9 cellular contexts compared by ENCODE assay signal in the genomic region with DNA sequence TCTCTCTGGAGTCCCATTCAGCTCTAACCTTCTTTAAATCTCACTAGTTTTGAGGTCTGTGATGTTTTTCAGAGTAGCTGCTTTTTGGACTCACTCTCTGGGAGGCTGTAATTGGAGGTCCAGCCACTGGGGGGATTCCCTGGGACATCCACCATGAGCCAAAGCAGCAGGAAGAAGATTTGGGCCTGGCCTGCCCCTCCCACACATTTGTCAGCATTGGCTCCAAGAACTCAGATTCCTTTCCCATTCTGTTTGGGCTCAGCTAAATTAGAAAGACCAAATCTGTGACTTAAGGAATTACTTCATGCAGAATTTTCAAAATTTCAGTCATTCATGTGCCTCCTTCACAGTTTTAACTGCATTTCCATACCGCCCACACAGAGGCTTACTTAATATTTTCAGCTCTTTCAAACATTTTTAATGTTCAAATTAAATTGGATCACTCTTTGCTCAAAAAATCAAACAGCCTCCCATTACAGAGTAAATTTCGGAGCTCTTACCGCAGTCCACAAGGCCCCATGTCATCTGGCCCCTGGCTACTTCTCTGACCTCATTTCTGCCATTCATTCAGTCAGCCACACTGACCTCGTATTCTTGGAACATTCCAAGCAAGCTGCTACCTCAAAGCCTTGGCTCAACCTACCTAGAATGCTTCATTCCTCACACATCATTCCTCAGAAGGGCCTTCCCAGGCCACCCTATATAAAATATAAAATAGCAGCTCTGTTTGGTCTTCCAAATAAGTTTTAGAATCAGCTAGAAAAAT. TPM values are rescaled to one million over a fixed set of nuclear protein-coding genes. Genes with fewer than 3 reads are reported as not detected.
DNase-seq lines count a peak whose midpoint lies in the region; ATAC-seq, FAIRE-seq and TF ChIP-seq lines count a peak whose summit lies in the region.
"Had no signal": no experiment of that assay in that cellular context is flagged by ENCODE, and none has a peak within 500 bp of the region (broad histone marks: within the 10 kb centered on the region; RNA-seq: fewer than 3 reads in every experiment).

No MANE protein-coding gene starts in this region.

- H3K9me3 Mint-ChIP-seq in progenitor cell of endocrine pancreas (ENCODE audit: low read depth): no peaks in the 10 kb centered on the region
- H3K9me3 Mint-ChIP-seq in T-helper 2 cell treated with Interferon-gamma antibody and Interleukin-4, amounts not matched to agents 5 μg/mL and 100 μg/mL, for 36 hours: no peaks in the 10 kb centered on the region

- DNase-seq in RWPE2 (ENCODE audit: low spot score) (no peak), fibroblast of mammary gland (ENCODE audit: low read depth) (peak; percentile 87), progenitor cell of endocrine pancreas (ENCODE audit: low spot score, unreplicated experiment) (no peak), frontal cortex (ENCODE audit: low spot score in 2 of 2) (no peak)
- no peak for DNase-seq in T-helper 2 cell treated with Interferon-gamma antibody and Interleukin-4, amounts not matched to agents 5 μg/mL and 100 μg/mL, for 36 hours (ENCODE audit: low spot score)

- ATAC-seq in RWPE2 (ENCODE audit: low read depth): no peak
- no peak for ATAC-seq in GM21825 (IDR thresholded peaks at IDR 0.05; ENCODE audit: unreplicated experiment)
- ATAC-seq in GM21360 (IDR thresholded peaks at IDR 0.05; ENCODE audit: unreplicated experiment): no peak

- H3K36me3 ChIP-seq in RWPE2 (ENCODE audit: low read depth): no peaks in the 10 kb centered on the region

- peak overlapping the region; percentile 48 for H3K27ac ChIP-seq in RWPE2 (ENCODE audit: poor library complexity, severe bottlenecking)
- H3K27ac ChIP-seq: epithelial cell of prostate had no signal

- no peaks in the 10 kb centered on the region for H3K36me3 Mint-ChIP-seq in progenitor cell of endocrine pancreas (ENCODE audit: insufficient read depth)
- H3K36me3 Mint-ChIP-seq in T-helper 2 cell treated with Interferon-gamma antibody and Interleukin-4, amounts not matched to agents 5 μg/mL and 100 μg/mL, for 36 hours (ENCODE audit: low read depth): no peaks in the 10 kb centered on the region

- no peaks in the 10 kb centered on the region for H3K27me3 ChIP-seq in RWPE2 (ENCODE audit: insufficient read depth, poor library complexity, severe bottlenecking)

- no peak overlapping the region for H3K4me3 ChIP-seq in RWPE2 (ENCODE audit: severe bottlenecking)
- H3K4me3 ChIP-seq in fibroblast of mammary gland (ENCODE audit: control insufficient read depth, low read depth, low read length): no peak overlapping the region

- no peaks in the 10 kb centered on the region for H3K9me3 ChIP-seq in RWPE2 (ENCODE audit: severe bottlenecking)

- peak; percentile 33; the same call in 1 of the 3 replicates for TF ChIP-seq CTCF in GM12872 (IDR thresholded peaks at IDR 0.05; ENCODE audit: insufficient read depth, low read depth, low read length)
- TF ChIP-seq CTCF in RWPE2 (IDR thresholded peaks at IDR 0.05; ENCODE audit: poor library complexity, severe bottlenecking): peak; percentile 14
- peak; percentile 56 for TF ChIP-seq CTCF in fibroblast of mammary gland (conservative IDR thresholded peaks at IDR 0.05; ENCODE audit: control insufficient read depth, insufficient read depth, low read depth, low read length)
- TF ChIP-seq CTCF in progenitor cell of endocrine pancreas (IDR thresholded peaks at IDR 0.05; ENCODE audit: unreplicated experiment): peak; percentile 16

- no peak overlapping the region for H3K4me3 Mint-ChIP-seq in progenitor cell of endocrine pancreas (ENCODE audit: low read depth)
- no peak overlapping the region for H3K4me3 Mint-ChIP-seq in T-helper 2 cell treated with Interferon-gamma antibody and Interleukin-4, amounts not matched to agents 5 μg/mL and 100 μg/mL, for 36 hours

- H3K27me3 Mint-ChIP-seq in progenitor cell of endocrine pancreas: peaks cover 5% of the 10 kb centered on the region
- H3K27me3 Mint-ChIP-seq in T-helper 2 cell treated with Interferon-gamma antibody and Interleukin-4, amounts not matched to agents 5 μg/mL and 100 μg/mL, for 36 hours (ENCODE audit: low read depth): no peaks in the 10 kb centered on the region

- H3K27ac Mint-ChIP-seq in progenitor cell of endocrine pancreas: no peak overlapping the region
- no peak overlapping the region for H3K27ac Mint-ChIP-seq in T-helper 2 cell treated with Interferon-gamma antibody and Interleukin-4, amounts not matched to agents 5 μg/mL and 100 μg/mL, for 36 hours

- H3K4me1 ChIP-seq in RWPE2 (ENCODE audit: insufficient read depth, poor library complexity, severe bottlenecking): peaks cover 47% of the 10 kb centered on the region

- H3K4me1 Mint-ChIP-seq in progenitor cell of endocrine pancreas (ENCODE audit: low read depth): no peaks in the 10 kb centered on the region
- peaks cover 55% of the 10 kb centered on the region for H3K4me1 Mint-ChIP-seq in T-helper 2 cell treated with Interferon-gamma antibody and Interleukin-4, amounts not matched to agents 5 μg/mL and 100 μg/mL, for 36 hours (ENCODE audit: low read depth)

- FAIRE-seq in frontal cortex (lab: Jason Lieb, UNC): no peak

RNA-seq across cellular contexts. Expression of a gene that starts 54.5 kb away (rescaled TPM):
- total RNA-seq in progenitor cell of endocrine pancreas (45.5 and 46.6 TPM in 2 replicates), frontal cortex (58.3 TPM)
